16 cellular contexts compared by ENCODE assay signal in genomic region chr3:113649169-113649833, GRCh38. TPM values are rescaled to one million over a fixed set of nuclear protein-coding genes. Genes with fewer than 3 reads are reported as not detected.
DNase-seq lines count a peak whose midpoint lies in the region; ATAC-seq and TF ChIP-seq lines count a peak whose summit lies in the region.
"Had no signal": no experiment of that assay in that cellular context is flagged by ENCODE, and none has a peak within 500 bp of the region (broad histone marks: within the 10 kb centered on the region; RNA-seq: fewer than 3 reads in every experiment).

No MANE protein-coding gene starts in this region.

- no peak overlapping the region for H2AFZ ChIP-seq in trophoblast cell (ENCODE audit: insufficient read depth, low read length, poor library complexity)
- H2AFZ ChIP-seq in neuronal stem cell (ENCODE audit: low read length): no peak overlapping the region

- H3K18ac ChIP-seq in trophoblast cell (ENCODE audit: low read length) (no peak overlapping the region), neuronal stem cell (ENCODE audit: low read length) (no peak overlapping the region)

- H3K4me1 ChIP-seq in esophagus muscularis mucosa: peaks cover 0 to 49% (median 36%) of the 10 kb centered on the region in 4 donors
- no peaks in the 10 kb centered on the region for H3K4me1 ChIP-seq in trophoblast cell (ENCODE audit: control insufficient read depth in 1 of 2, insufficient read depth in 2 of 2, low read length in 2 of 2)
- no peaks in the 10 kb centered on the region for H3K4me1 ChIP-seq in neuronal stem cell (ENCODE audit: control insufficient read depth in 2 of 2, insufficient read depth in 1 of 2, low read depth in 1 of 2, low read length in 2 of 2)
- H3K4me1 ChIP-seq: BLaER1 treated with 17β-estradiol and CSF1 and Interleukin-3, amounts not matched to agents 10 nM and 100 nM; HAP-1 had no signal

- no peak overlapping the region for H3K9ac ChIP-seq in trophoblast cell (ENCODE audit: low read length)
- no peak overlapping the region for H3K9ac ChIP-seq in neuronal stem cell (ENCODE audit: low read depth, low read length, poor library complexity)
- H3K9ac ChIP-seq: BLaER1 treated with 17β-estradiol and CSF1 and Interleukin-3, amounts not matched to agents 10 nM and 100 nM had no signal

- H3K36me3 ChIP-seq in esophagus muscularis mucosa: no peaks in the 10 kb centered on the region
- H3K36me3 ChIP-seq in trophoblast cell (ENCODE audit: control insufficient read depth in 1 of 2, insufficient read depth in 2 of 2, low read length in 2 of 2): no peaks in the 10 kb centered on the region
- no peaks in the 10 kb centered on the region for H3K36me3 ChIP-seq in neuronal stem cell (replicated peaks in 1 of 2; ENCODE audit: control insufficient read depth in 2 of 2, insufficient read depth in 2 of 2, low read length in 2 of 2)
- H3K36me3 ChIP-seq: BLaER1 treated with 17β-estradiol and CSF1 and Interleukin-3, amounts not matched to agents 10 nM and 100 nM; HAP-1 had no signal

- no peak overlapping the region for H3K14ac ChIP-seq in trophoblast cell (ENCODE audit: low read length)
- H3K14ac ChIP-seq in neuronal stem cell (ENCODE audit: low read length): no peak overlapping the region

- H4K8ac ChIP-seq in trophoblast cell (ENCODE audit: low read depth, low read length) (no peak overlapping the region), neuronal stem cell (ENCODE audit: low read depth, low read length) (no peak overlapping the region)

- H3K27me3 Mint-ChIP-seq in activated CD4-positive, alpha-beta T cell treated with anti-CD3 and anti-CD28 coated beads, Interleukin-2, amount 10 ng/mL, durations not matched to agents 24 days and 14 days: no peaks in the 10 kb centered on the region
- H3K27me3 Mint-ChIP-seq in naive B cell: no peaks in the 10 kb centered on the region
- no peaks in the 10 kb centered on the region for H3K27me3 Mint-ChIP-seq in progenitor cell of endocrine pancreas
- H3K27me3 Mint-ChIP-seq: CD4-positive, CD25-positive, alpha-beta regulatory T cell had no signal

- intact Hi-C loops in activated CD4-positive, alpha-beta T cell treated with anti-CD3 and anti-CD28 coated beads, Interleukin-2, amount 10 ng/mL, durations not matched to agents 24 days and 14 days (cut with micrococcal nuclease): no loop called here
- intact Hi-C loops in esophagus muscularis mucosa (cut with DNase I): no loop called here

- H2BK120ac ChIP-seq in trophoblast cell (ENCODE audit: insufficient read depth, low read length, poor library complexity) (no peak overlapping the region), neuronal stem cell (ENCODE audit: low read depth, low read length) (no peak overlapping the region)

- TF ChIP-seq CTCF in esophagus muscularis mucosa (IDR thresholded peaks at IDR 0.05) (no peak), progenitor cell of endocrine pancreas (IDR thresholded peaks at IDR 0.05; ENCODE audit: unreplicated experiment) (no peak)

- H3K4ac ChIP-seq in trophoblast cell (ENCODE audit: low read depth, low read length) (no peak overlapping the region), neuronal stem cell (ENCODE audit: low read length) (no peak overlapping the region)

- no peak overlapping the region for H2BK5ac ChIP-seq in trophoblast cell (ENCODE audit: low read depth, low read length, poor library complexity)
- no peak overlapping the region for H2BK5ac ChIP-seq in neuronal stem cell (ENCODE audit: low read length)

- H3K4me2 ChIP-seq in trophoblast cell (ENCODE audit: low read length) (no peak overlapping the region), neuronal stem cell (ENCODE audit: insufficient read depth, low read length, poor library complexity, severe bottlenecking) (no peak overlapping the region)
- H3K4me2 ChIP-seq: BLaER1 treated with 17β-estradiol and CSF1 and Interleukin-3, amounts not matched to agents 10 nM and 100 nM had no signal

- H3K9me3 ChIP-seq in esophagus muscularis mucosa (peaks cover 0 to 14% (median 9%) of the 10 kb centered on the region in 4 donors), trophoblast cell (ENCODE audit: insufficient read depth, low read depth, low read length) (no peaks in the 10 kb centered on the region), neuronal stem cell (replicated peaks in 1 of 2; ENCODE audit: control insufficient read depth in 2 of 2, insufficient read depth in 1 of 2, low read depth in 1 of 2, low read length in 2 of 2) (peaks cover 2 to 11% of the 10 kb centered on the region in 2 donors)

- ATAC-seq in naive B cell (ENCODE audit: low read depth in 2 of 2) (no peak), GM19395 (IDR thresholded peaks at IDR 0.05; ENCODE audit: unreplicated experiment) (no peak)

- no peak overlapping the region for H3K4me3 Mint-ChIP-seq in activated CD4-positive, alpha-beta T cell treated with anti-CD3 and anti-CD28 coated beads, Interleukin-2, amount 10 ng/mL, durations not matched to agents 24 days and 14 days
- H3K4me3 Mint-ChIP-seq in naive B cell (no peak overlapping the region), progenitor cell of endocrine pancreas (ENCODE audit: low read depth) (no peak overlapping the region)
- H3K4me3 Mint-ChIP-seq: CD4-positive, CD25-positive, alpha-beta regulatory T cell had no signal

- H3K27me3 ChIP-seq in esophagus muscularis mucosa (no peaks in the 10 kb centered on the region), trophoblast cell (ENCODE audit: insufficient read depth, low read length) (no peaks in the 10 kb centered on the region), neuronal stem cell (ENCODE audit: control insufficient read depth in 3 of 3, insufficient read depth in 3 of 3, low read depth in 1 of 3, low read length in 3 of 3) (no peaks in the 10 kb centered on the region)
- H3K27me3 ChIP-seq: BLaER1 treated with 17β-estradiol and CSF1 and Interleukin-3, amounts not matched to agents 10 nM and 100 nM had no signal

- WGBS in esophagus muscularis mucosa: 61% methylated on average over 7 of the region's 7 CpGs
- no CpG with 5 or more reads among the region's 7 CpGs for WGBS in trophoblast cell (ENCODE audit: extremely low coverage, insufficient coverage, insufficient read length)
- no CpG with 5 or more reads among the region's 7 CpGs for WGBS in neuronal stem cell (ENCODE audit: extremely low coverage in 2 of 2, insufficient read length in 2 of 2, insufficient replicate concordance in 1 of 2), 2 donors

- H2AK5ac ChIP-seq in trophoblast cell (ENCODE audit: low read length) (no peak overlapping the region), neuronal stem cell (ENCODE audit: low read depth, low read length) (no peak overlapping the region)

- H3K79me1 ChIP-seq in trophoblast cell (ENCODE audit: low read length): no peaks in the 10 kb centered on the region
- no peaks in the 10 kb centered on the region for H3K79me1 ChIP-seq in neuronal stem cell (ENCODE audit: low read depth, low read length)

- no peak overlapping the region for H2BK15ac ChIP-seq in neuronal stem cell (ENCODE audit: low read length)

- DNase-seq in activated CD4-positive, alpha-beta T cell treated with anti-CD3 and anti-CD28 coated beads, Interleukin-2, amount 10 ng/mL, durations not matched to agents 24 days and 14 days: peak; percentile 40
- no peak for DNase-seq in activated CD4-positive, alpha-beta T cell treated with anti-CD3 and anti-CD28 coated beads, Interleukin-2, amount 50 U/mL, for 48 hours
- no peak for DNase-seq in esophagus muscularis mucosa (ENCODE audit: extremely low spot score)
- no peak for DNase-seq in naive B cell
- no peak for DNase-seq in trophoblast cell
- DNase-seq in progenitor cell of endocrine pancreas (ENCODE audit: low spot score, unreplicated experiment): no peak
- no peak for DNase-seq in neuronal stem cell (ENCODE audit: low spot score)
- DNase-seq: ACHN; Calu3; CD4-positive, CD25-positive, alpha-beta regulatory T cell; DMS153; DMS79 treated with DMSO at 0.1 percent for 48 hours; EL had no signal

- H4K12ac ChIP-seq in trophoblast cell (ENCODE audit: low read depth, low read length): no peak overlapping the region

- H3K9me3 Mint-ChIP-seq in activated CD4-positive, alpha-beta T cell treated with anti-CD3 and anti-CD28 coated beads, Interleukin-2, amount 10 ng/mL, durations not matched to agents 24 days and 14 days: no peaks in the 10 kb centered on the region
- H3K9me3 Mint-ChIP-seq in naive B cell (peaks cover 3 to 21% (median 14%) of the 10 kb centered on the region in 7 donors), progenitor cell of endocrine pancreas (ENCODE audit: low read depth) (peaks cover 19% of the 10 kb centered on the region)

- H3K27ac ChIP-seq in esophagus muscularis mucosa (replicated peaks in 1 of 4) (peak overlapping the region; percentile 55 to 62 (median 59)), trophoblast cell (ENCODE audit: low read depth, low read length) (no peak overlapping the region), neuronal stem cell (replicated peaks; ENCODE audit: low read length) (no peak overlapping the region)
- H3K27ac ChIP-seq: BLaER1 treated with 17β-estradiol and CSF1 and Interleukin-3, amounts not matched to agents 10 nM and 100 nM had no signal

- H3K36me3 Mint-ChIP-seq in activated CD4-positive, alpha-beta T cell treated with anti-CD3 and anti-CD28 coated beads, Interleukin-2, amount 10 ng/mL, durations not matched to agents 24 days and 14 days (ENCODE audit: low read depth): peaks cover 20% of the 10 kb centered on the region
- H3K36me3 Mint-ChIP-seq in naive B cell (peaks cover 4 to 16% of the 10 kb centered on the region in 2 donors), progenitor cell of endocrine pancreas (ENCODE audit: insufficient read depth) (peaks cover 24% of the 10 kb centered on the region)

- H3K4me3 ChIP-seq in esophagus muscularis mucosa (no peak overlapping the region), trophoblast cell (ENCODE audit: low read depth, low read length) (no peak overlapping the region), neuronal stem cell (ENCODE audit: low read length in 2 of 2) (no peak overlapping the region)
- H3K4me3 ChIP-seq: BLaER1 treated with 17β-estradiol and CSF1 and Interleukin-3, amounts not matched to agents 10 nM and 100 nM; HAP-1 had no signal

- H3K23ac ChIP-seq in trophoblast cell (ENCODE audit: low read length) (no peak overlapping the region), neuronal stem cell (ENCODE audit: low read depth, low read length, poor library complexity) (no peak overlapping the region)

- H3K4me1 Mint-ChIP-seq in activated CD4-positive, alpha-beta T cell treated with anti-CD3 and anti-CD28 coated beads, Interleukin-2, amount 10 ng/mL, durations not matched to agents 24 days and 14 days: no peaks in the 10 kb centered on the region
- H3K4me1 Mint-ChIP-seq in naive B cell (peaks cover 14 to 28% (median 26%) of the 10 kb centered on the region in 3 donors), progenitor cell of endocrine pancreas (ENCODE audit: low read depth) (no peaks in the 10 kb centered on the region)

- H2BK12ac ChIP-seq in trophoblast cell (ENCODE audit: low read length) (no peak overlapping the region), neuronal stem cell (ENCODE audit: low read length) (no peak overlapping the region)

- H3K27ac Mint-ChIP-seq in activated CD4-positive, alpha-beta T cell treated with anti-CD3 and anti-CD28 coated beads, Interleukin-2, amount 10 ng/mL, durations not matched to agents 24 days and 14 days: no peak overlapping the region
- H3K27ac Mint-ChIP-seq in naive B cell: peak overlapping the region in 4 of 6 donors; percentile 2 to 81 (median 34)
- H3K27ac Mint-ChIP-seq in progenitor cell of endocrine pancreas: no peak overlapping the region
- H3K27ac Mint-ChIP-seq: CD4-positive, CD25-positive, alpha-beta regulatory T cell had no signal

- no peak overlapping the region for H4K91ac ChIP-seq in trophoblast cell (ENCODE audit: low read depth, low read length)
- H4K91ac ChIP-seq in neuronal stem cell (ENCODE audit: low read depth, low read length, poor library complexity): no peak overlapping the region

- TF ChIP-seq POLR2A in esophagus muscularis mucosa (IDR thresholded peaks at IDR 0.05; ENCODE audit: low read depth): no peak

- TF ChIP-seq EP300 in esophagus muscularis mucosa (IDR thresholded peaks at IDR 0.05): no peak

- no peaks in the 10 kb centered on the region for H3K79me2 ChIP-seq in trophoblast cell (ENCODE audit: control insufficient read depth, insufficient read depth, low read length, poor library complexity)

RNA-seq across cellular contexts. Expression of gene USF3, which starts 47.1 kb away (rescaled TPM):
- 12.9 and 14.2 TPM in 2 replicates for total RNA-seq in activated CD4-positive, alpha-beta T cell treated with anti-CD3 and anti-CD28 coated beads, Interleukin-2, amount 10 ng/mL, durations not matched to agents 24 days and 14 days
- total RNA-seq in esophagus muscularis mucosa (10 to 100 TPM; 20.8 to 28.6 (median 25.0) TPM), progenitor cell of endocrine pancreas (20.8 and 22.3 TPM in 2 replicates)
- 10 to 100 TPM in 5 of 6 donors, 1 to 10 TPM in 1; 9.3 to 19.3 (median 12.7) TPM for polyA plus RNA-seq in naive B cell (ENCODE audit: low read depth in 6 of 6)
- 9.3 and 9.6 TPM in 2 replicates for polyA plus RNA-seq in trophoblast cell (2013)
- polyA plus RNA-seq in neuronal stem cell (2013, experiment 1 of 2): 7.8 TPM
- polyA plus RNA-seq in neuronal stem cell (2013, experiment 2 of 2): 8.3 TPM

Comparison
In these comparisons a context has a peak if more than half of its experiments do, and no peak if none do; other contexts are left out.
1. H3K27ac Mint-ChIP-seq: peak in naive B cell (4 of 6); none in activated CD4-positive, alpha-beta T cell treated with anti-CD3 and anti-CD28 coated beads, Interleukin-2, amount 10 ng/mL, durations not matched to agents 24 days and 14 days (single experiment) and progenitor cell of endocrine pancreas (single experiment).
2. H3K27ac ChIP-seq: peak in esophagus muscularis mucosa (4 of 4); none in trophoblast cell (single experiment) and neuronal stem cell (single experiment).